Comparison of ENCODE assay signal across 8 cellular contexts in genomic region chr20:56974499-56975250, GRCh38.
DNase-seq lines count a peak whose midpoint lies in the region; ATAC-seq and TF ChIP-seq lines count a peak whose summit lies in the region.

No MANE protein-coding gene starts in this region.

- in situ Hi-C loops in mammary epithelial cell (cut with MboI; ENCODE audit: low sequenced_read_pairs in 2 of 2) (loop anchor here (5.0 to 10.0 kb wide), 3 partner anchors 342 to 422 kb away; no protein-coding TSS in a partner anchor), gastrocnemius medialis (cut with MboI; ENCODE audit: low sequenced_read_pairs in 4 of 4) (no loop called here)

- no peak for TF ChIP-seq POLR2A in gastrocnemius medialis (IDR thresholded peaks at IDR 0.05)

- TF ChIP-seq CTCF in left ventricle myocardium inferior (IDR thresholded peaks at IDR 0.05; ENCODE audit: borderline replicate concordance) (peak; percentile 41), mammary epithelial cell (conservative IDR thresholded peaks at IDR 0.05 in 1 of 2, IDR thresholded peaks at IDR 0.05 in 1 of 2; ENCODE audit: extremely low read depth in 1 of 2, insufficient read depth in 1 of 2, low read depth in 1 of 2, low read length in 2 of 2) (peak; percentile 86), lower lobe of right lung (IDR thresholded peaks at IDR 0.05) (peak; percentile 41), gastrocnemius medialis (IDR thresholded peaks at IDR 0.05 in 4 of 5, conservative IDR thresholded peaks at IDR 0.05 in 1 of 5) (no peak)

- H3K27me3 ChIP-seq in left ventricle myocardium inferior (ENCODE audit: low read depth): peaks cover 100% of the 10 kb centered on the region
- peaks cover 3% of the 10 kb centered on the region for H3K27me3 ChIP-seq in mammary epithelial cell (ENCODE audit: insufficient read depth, low read length)
- H3K27me3 ChIP-seq in lower lobe of right lung (ENCODE audit: low read depth): peaks cover 24% of the 10 kb centered on the region
- peaks cover 7 to 19% (median 9%) of the 10 kb centered on the region in 3 donors for H3K27me3 ChIP-seq in gastrocnemius medialis

- 5% methylated on average over 20 of the region's 21 CpGs for WGBS in mammary epithelial cell (ENCODE audit: low coverage, missing lambda C conversion rate)

- H3K4me3 ChIP-seq in left ventricle myocardium inferior (no peak overlapping the region), mammary epithelial cell (replicated peaks in 1 of 3; ENCODE audit: insufficient read depth in 1 of 3, low read depth in 2 of 3, low read length in 3 of 3) (no peak overlapping the region), lower lobe of right lung (no peak overlapping the region), gastrocnemius medialis (no peak overlapping the region)

- H3K9ac ChIP-seq in mammary epithelial cell (ENCODE audit: insufficient read depth, low read length): no peak overlapping the region

- H3K27ac ChIP-seq in left ventricle myocardium inferior (replicated peaks): no peak overlapping the region
- H3K27ac ChIP-seq in mammary epithelial cell (ENCODE audit: insufficient read depth, low read depth, low read length): no peak overlapping the region
- no peak overlapping the region for H3K27ac ChIP-seq in lower lobe of right lung
- H3K27ac ChIP-seq in gastrocnemius medialis: no peak overlapping the region

- CTCF ChIA-PET in mammary epithelial cell (lab: Charles Lee; ENCODE audit: low non-redundant PET): interaction anchor here (0.6 to 1.0 kb wide), 7 partner anchors 69 to 424 kb away, joined by 3 to 11 read pairs (median 4); partner anchors contain the start of gene TFAP2C

- H3K36me3 ChIP-seq in left ventricle myocardium inferior: no peaks in the 10 kb centered on the region
- no peaks in the 10 kb centered on the region for H3K36me3 ChIP-seq in mammary epithelial cell (ENCODE audit: insufficient read depth, low read length)
- H3K36me3 ChIP-seq in lower lobe of right lung: no peaks in the 10 kb centered on the region
- H3K36me3 ChIP-seq in gastrocnemius medialis: no peaks in the 10 kb centered on the region

- H3K4me1 ChIP-seq in left ventricle myocardium inferior (no peaks in the 10 kb centered on the region), mammary epithelial cell (ENCODE audit: insufficient read depth, low read length) (no peaks in the 10 kb centered on the region), lower lobe of right lung (no peaks in the 10 kb centered on the region), gastrocnemius medialis (no peaks in the 10 kb centered on the region)

- dilution Hi-C loops in mammary epithelial cell (cut with HindIII; ENCODE audit: low sequenced_read_pairs): no loop called here

- peak overlapping the region; percentile 11 for H3K4me2 ChIP-seq in mammary epithelial cell (ENCODE audit: insufficient read depth, low read depth, low read length)

- H3K79me2 ChIP-seq in mammary epithelial cell (ENCODE audit: insufficient read depth, low read length): no peaks in the 10 kb centered on the region

- ATAC-seq in left ventricle myocardium superior (no peak), lower lobe of right lung (no peak), gastrocnemius medialis (no peak), HG03039 (IDR thresholded peaks at IDR 0.05; ENCODE audit: unreplicated experiment) (no peak)

- intact Hi-C loops in left ventricle myocardium inferior (cut with micrococcal nuclease): no loop called here
- intact Hi-C loops in left ventricle myocardium superior (cut with micrococcal nuclease): no loop called here
- intact Hi-C loops in mammary epithelial cell (cut with micrococcal nuclease): loop anchor here (1.0 to 10.0 kb wide), 7 partner anchors 106 to 424 kb away; no protein-coding TSS in a partner anchor
- intact Hi-C loops in lower lobe of right lung (cut with DNase I): loop anchor here (10.0 kb wide), 1 partner anchor 420 kb away; no protein-coding TSS in a partner anchor
- intact Hi-C loops in gastrocnemius medialis (cut with DNase I; ENCODE audit: low total_unique reads): no loop called here

- no peak overlapping the region for H2AFZ ChIP-seq in mammary epithelial cell (ENCODE audit: low read depth, low read length)

- H4K20me1 ChIP-seq in mammary epithelial cell (ENCODE audit: insufficient read depth, low read length): no peaks in the 10 kb centered on the region

- no peaks in the 10 kb centered on the region for H3K9me3 ChIP-seq in left ventricle myocardium inferior (replicated peaks)
- H3K9me3 ChIP-seq in mammary epithelial cell (replicated peaks; ENCODE audit: insufficient read depth, low read length): no peaks in the 10 kb centered on the region
- H3K9me3 ChIP-seq in lower lobe of right lung: no peaks in the 10 kb centered on the region
- no peaks in the 10 kb centered on the region for H3K9me3 ChIP-seq in gastrocnemius medialis

- no TSS peak for BruUV-seq in mammary epithelial cell (replicated peaks; lab: Mats Ljungman, UMichigan)

- DNase-seq in left ventricle myocardium inferior: no peak
- DNase-seq in left ventricle myocardium superior: no peak
- DNase-seq in NCI-H524 (lab: John Stamatoyannopoulos, UW): peak; percentile 70 to 76
- peak; percentile 55 for DNase-seq in mammary epithelial cell
- DNase-seq in lower lobe of right lung: no peak
- DNase-seq in gastrocnemius medialis: no peak
- no peak for DNase-seq in NCI-H2107 treated with DMSO at 0.1 percent for 48 hours (lab: John Stamatoyannopoulos, UW; ENCODE audit: unreplicated experiment)

Comparison
In these comparisons a context has a peak if more than half of its experiments do, and no peak if none do; other contexts are left out.
1. DNase-seq: peak in NCI-H524 (2 of 2) and mammary epithelial cell (single experiment); none in left ventricle myocardium inferior (single experiment), left ventricle myocardium superior (single experiment), lower lobe of right lung (single experiment), gastrocnemius medialis (0 of 2) and NCI-H2107 treated with DMSO at 0.1 percent for 48 hours (single experiment).
2. CTCF ChIP-seq: peak in left ventricle myocardium inferior (single experiment), mammary epithelial cell (2 of 2) and lower lobe of right lung (single experiment); none in gastrocnemius medialis (0 of 5).
3. intact Hi-C loops: an anchor here in mammary epithelial cell (1.0 to 10.0 kb wide) and lower lobe of right lung (10.0 kb wide); none called in left ventricle myocardium inferior, left ventricle myocardium superior and gastrocnemius medialis.
4. in situ Hi-C loops: an anchor here in mammary epithelial cell (5.0 to 10.0 kb wide); none called in gastrocnemius medialis.